In the genomic region with DNA sequence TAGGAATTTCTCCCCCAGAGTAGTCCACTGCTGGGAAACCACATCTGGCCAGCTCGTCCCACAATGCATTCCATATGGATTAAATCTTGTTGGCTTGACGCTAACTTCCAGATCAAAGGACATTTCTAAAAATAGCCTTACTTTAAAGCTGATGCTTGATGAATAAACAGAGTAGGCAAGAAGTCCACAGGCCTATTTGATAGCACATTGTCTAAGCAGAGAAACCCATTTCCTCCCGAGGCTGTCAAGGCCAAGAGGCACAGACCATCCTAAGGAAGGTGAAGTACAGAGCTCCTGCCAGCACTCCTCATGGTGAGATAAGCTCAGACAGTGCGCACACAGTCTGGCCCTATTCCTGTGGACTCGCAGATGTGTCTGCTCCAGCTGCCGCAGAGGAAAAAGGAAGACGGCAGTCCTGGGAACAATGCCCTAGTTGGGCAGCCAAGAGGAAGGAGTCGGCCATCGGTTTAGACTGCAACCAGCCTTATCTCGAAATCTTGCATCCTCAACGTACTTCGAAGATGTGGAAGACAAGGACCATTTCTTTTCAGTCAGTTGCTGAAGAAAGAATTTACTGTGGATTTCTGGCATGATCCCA, we compare ENCODE assay signal across 11 cellular contexts.
DNase-seq lines count a peak whose midpoint lies in the region; ATAC-seq and TF ChIP-seq lines count a peak whose summit lies in the region.
"Had no signal": no experiment of that assay in that cellular context is flagged by ENCODE, and none has a peak within 500 bp of the region (broad histone marks: within the 10 kb centered on the region; RNA-seq: fewer than 3 reads in every experiment).

No MANE protein-coding gene starts in this region.

- H3K4me1 ChIP-seq in cardiac muscle cell (ENCODE audit: low read depth) = peaks cover 7% of the 10 kb centered on the region
- peaks cover 17 to 25% of the 10 kb centered on the region in 2 experiments for H3K4me1 ChIP-seq in trophoblast cell (ENCODE audit: control insufficient read depth in 1 of 2, insufficient read depth in 2 of 2, low read length in 2 of 2)

- H2AK5ac ChIP-seq in trophoblast cell (ENCODE audit: low read length) = no peak overlapping the region

- no peak for TF ChIP-seq CTCF in cardiac muscle cell (IDR thresholded peaks at IDR 0.05; ENCODE audit: low read depth, low read length)

- H3K27ac Mint-ChIP-seq in T-helper 17 cell = no peak overlapping the region

- H3K36me3 ChIP-seq in cardiac muscle cell (peaks cover 17% of the 10 kb centered on the region), trophoblast cell (ENCODE audit: control insufficient read depth in 1 of 2, insufficient read depth in 2 of 2, low read length in 2 of 2) (no peaks in the 10 kb centered on the region)

- peaks cover 31% of the 10 kb centered on the region for H3K79me1 ChIP-seq in trophoblast cell (ENCODE audit: low read length)

- WGBS in trophoblast cell (ENCODE audit: extremely low coverage, insufficient coverage, insufficient read length) = no CpG with 5 or more reads among the region's 12 CpGs

- no peak overlapping the region for H3K4ac ChIP-seq in trophoblast cell (ENCODE audit: low read depth, low read length)

- ATAC-seq in T-helper 17 cell = no peak

- H2BK5ac ChIP-seq in trophoblast cell (ENCODE audit: low read depth, low read length, poor library complexity) = peak overlapping the region; percentile 94

- H2BK120ac ChIP-seq in trophoblast cell (ENCODE audit: insufficient read depth, low read length, poor library complexity) = peak overlapping the region; percentile 61

- no peaks in the 10 kb centered on the region for H3K27me3 Mint-ChIP-seq in T-helper 17 cell
- H3K27me3 Mint-ChIP-seq: activated T-cell treated with anti-CD3 and anti-CD28 coated beads, Interleukin-2, amount 50 U/mL, for 24 hours had no signal

- H3K4me3 ChIP-seq in cardiac muscle cell (no peak overlapping the region), trophoblast cell (ENCODE audit: low read depth, low read length) (no peak overlapping the region)

- no peak overlapping the region for H3K9ac ChIP-seq in trophoblast cell (ENCODE audit: low read length)

- peaks cover 14% of the 10 kb centered on the region for H3K36me3 Mint-ChIP-seq in T-helper 17 cell (ENCODE audit: low read depth)

- H2AFZ ChIP-seq in trophoblast cell (ENCODE audit: insufficient read depth, low read length, poor library complexity) = no peak overlapping the region

- no peak overlapping the region for H3K4me2 ChIP-seq in trophoblast cell (ENCODE audit: low read length)

- H3K23ac ChIP-seq in trophoblast cell (ENCODE audit: low read length) = no peak overlapping the region

- H3K4me3 Mint-ChIP-seq in T-helper 17 cell = no peak overlapping the region
- H3K4me3 Mint-ChIP-seq: activated T-cell treated with anti-CD3 and anti-CD28 coated beads, Interleukin-2, amount 50 U/mL, for 24 hours had no signal

- H4K12ac ChIP-seq in trophoblast cell (ENCODE audit: low read depth, low read length) = no peak overlapping the region

- H2BK12ac ChIP-seq in trophoblast cell (ENCODE audit: low read length) = no peak overlapping the region

- H3K79me2 ChIP-seq in trophoblast cell (ENCODE audit: control insufficient read depth, insufficient read depth, low read length, poor library complexity) = peaks cover 3% of the 10 kb centered on the region

- no peak overlapping the region for H3K18ac ChIP-seq in trophoblast cell (ENCODE audit: low read length)

- H3K14ac ChIP-seq in trophoblast cell (ENCODE audit: low read length) = no peak overlapping the region

- DNase-seq in AG20443 (ENCODE audit: low spot score) (peak; percentile 77), astrocyte of the hippocampus (ENCODE audit: low read depth, low spot score) (peak; percentile 85), cardiac muscle cell (ENCODE audit: low read depth in 1 of 2, low spot score in 1 of 2) (peak in 1 of 2 donors; percentile 93), trophoblast cell (peak; percentile 42 to 68), HuH-7 (ENCODE audit: low spot score) (no peak), NCI-H526 (lab: John Stamatoyannopoulos, UW) (no peak), NCI-H82 (lab: John Stamatoyannopoulos, UW) (no peak), T-helper 17 cell (no peak)
- DNase-seq: activated T-cell treated with anti-CD3 and anti-CD28 coated beads, Interleukin-2, amount 50 U/mL, for 24 hours; stimulated activated CD4-positive, alpha-beta T cell treated with anti-CD3 and anti-CD28 coated beads, Interleukin-1b, Interleukin-23, amount 100 ng/mL, for 48 hours had no signal

- H3K27ac ChIP-seq in cardiac muscle cell (peak overlapping the region; percentile 16), trophoblast cell (ENCODE audit: low read depth, low read length) (peak overlapping the region; percentile 95)
- H3K27ac ChIP-seq: C4-2B had no signal

- H3K27me3 ChIP-seq in cardiac muscle cell (no peaks in the 10 kb centered on the region), trophoblast cell (ENCODE audit: insufficient read depth, low read length) (no peaks in the 10 kb centered on the region)

- no peak overlapping the region for H4K8ac ChIP-seq in trophoblast cell (ENCODE audit: low read depth, low read length)

- peak overlapping the region; percentile 30 for H4K91ac ChIP-seq in trophoblast cell (ENCODE audit: low read depth, low read length)

- no peaks in the 10 kb centered on the region for H3K4me1 Mint-ChIP-seq in T-helper 17 cell

- H3K9me3 ChIP-seq in cardiac muscle cell (ENCODE audit: low read depth) (no peaks in the 10 kb centered on the region), trophoblast cell (ENCODE audit: insufficient read depth, low read depth, low read length) (no peaks in the 10 kb centered on the region), T-helper 17 cell (ENCODE audit: control insufficient read depth, low read length, poor library complexity, severe bottlenecking) (no peaks in the 10 kb centered on the region)

Comparison
In these comparisons a context has a peak if more than half of its experiments do, and no peak if none do; other contexts are left out.
1. DNase-seq: peak in AG20443 (single experiment), astrocyte of the hippocampus (single experiment) and trophoblast cell (2 of 2); none in HuH-7 (single experiment), NCI-H526 (0 of 2), NCI-H82 (single experiment) and T-helper 17 cell (0 of 3).